In genomic region chr9:92176068-92176799, GRCh38 we compare ENCODE assay signal across 1 cellular context.
TF ChIP-seq lines count a peak whose summit lies in the region.

No MANE protein-coding gene starts in this region.

TF ChIP-seq in H1, 55 proteins besides CTCF, POLR2A, EP300 and RAD21:
- no peak for TF ChIP-seq ATF2 (IDR thresholded peaks at IDR 0.05; ENCODE audit: low read length)
- no peak for TF ChIP-seq BCL11A (IDR thresholded peaks at IDR 0.05; ENCODE audit: low read depth in 2 of 2, low read length in 2 of 2)
- no peak for TF ChIP-seq KDM5A (IDR thresholded peaks at IDR 0.05; ENCODE audit: low read length)
- TF ChIP-seq BACH1 (IDR thresholded peaks at IDR 0.05; ENCODE audit: low read length): no peak
- no peak for TF ChIP-seq TAF1 (IDR thresholded peaks at IDR 0.05; ENCODE audit: low read depth, low read length)
- TF ChIP-seq CBX5 (IDR thresholded peaks at IDR 0.05; ENCODE audit: low read depth, low read length): no peak
- no peak for TF ChIP-seq PHF8 (conservative IDR thresholded peaks at IDR 0.05; ENCODE audit: low read depth, low read length)
- no peak for TF ChIP-seq YY1 (IDR thresholded peaks at IDR 0.05; ENCODE audit: low read depth, low read length)
- no peak for TF ChIP-seq CHD1 (IDR thresholded peaks at IDR 0.05; ENCODE audit: low read depth, low read length)
- TF ChIP-seq TBP (IDR thresholded peaks at IDR 0.05; ENCODE audit: low read depth, low read length): no peak
- TF ChIP-seq CHD2 (IDR thresholded peaks at IDR 0.05; ENCODE audit: low read length): no peak
